ENCODE assay signal across 18 cellular contexts in genomic region chr3:87270908-87271727, GRCh38. TPM values are rescaled to one million over a fixed set of nuclear protein-coding genes. Genes with fewer than 3 reads are reported as not detected.
DNase-seq lines count a peak whose midpoint lies in the region; ATAC-seq, FAIRE-seq and TF ChIP-seq lines count a peak whose summit lies in the region.
"Had no signal": no experiment of that assay in that cellular context is flagged by ENCODE, and none has a peak within 500 bp of the region (broad histone marks: within the 10 kb centered on the region; RNA-seq: fewer than 3 reads in every experiment).

No MANE protein-coding gene starts in this region.

- TF ChIP-seq POLR2A in right lobe of liver (IDR thresholded peaks at IDR 0.05) (no peak), HepG2 (IDR thresholded peaks at IDR 0.05; ENCODE audit: insufficient read depth in 1 of 2, low read depth in 2 of 2, low read length in 2 of 2) (no peak), vagina (IDR thresholded peaks at IDR 0.05) (no peak)

- H3K9ac ChIP-seq in HepG2 (ENCODE audit: insufficient read depth, low read depth, low read length), result no peak overlapping the region
- H3K9ac ChIP-seq: parathyroid adenoma had no signal

- H3K79me2 ChIP-seq in HepG2 (ENCODE audit: insufficient read depth, low read length), result no peaks in the 10 kb centered on the region
- H3K79me2 ChIP-seq: parathyroid adenoma had no signal

- H3K4me3 ChIP-seq in right lobe of liver, result no peak overlapping the region
- no peak overlapping the region for H3K4me3 ChIP-seq in HepG2 (replicated peaks in 1 of 3; ENCODE audit: insufficient read depth in 1 of 3, low read depth in 2 of 3, low read length in 3 of 3)
- no peak overlapping the region for H3K4me3 ChIP-seq in vagina
- H3K4me3 ChIP-seq: MG63 had no signal

- TF ChIP-seq EP300 in HepG2 (IDR thresholded peaks at IDR 0.05; ENCODE audit: low read depth in 2 of 2, low read length in 2 of 2) (no peak), HepG2 (CRISPR knock-in tag; IDR thresholded peaks at IDR 0.05; ENCODE audit: borderline replicate concordance) (no peak)

- no peak overlapping the region for H3K4me2 ChIP-seq in HepG2 (ENCODE audit: low read depth, low read length)

- TF ChIP-seq CTCF in right lobe of liver (IDR thresholded peaks at IDR 0.05) (no peak), HepG2 (CRISPR knock-in tag; IDR thresholded peaks at IDR 0.05) (no peak), vagina (IDR thresholded peaks at IDR 0.05) (no peak)

- no peaks in the 10 kb centered on the region for H3K9me3 ChIP-seq in right lobe of liver
- H3K9me3 ChIP-seq in HepG2 (ENCODE audit: low read length), result no peaks in the 10 kb centered on the region
- no peaks in the 10 kb centered on the region for H3K9me3 ChIP-seq in vagina
- H3K9me3 ChIP-seq: MG63 had no signal

- CTCF ChIA-PET in HepG2 (lab: Yijun Ruan, JAX; ENCODE audit: low intra/inter-chr PET ratio, low total read pairs), result no interaction called here

- H3K4me1 ChIP-seq in right lobe of liver (no peaks in the 10 kb centered on the region), HepG2 (ENCODE audit: insufficient read depth, low read length) (no peaks in the 10 kb centered on the region), vagina (no peaks in the 10 kb centered on the region)
- H3K4me1 ChIP-seq: parathyroid adenoma had no signal

- no peak overlapping the region for H3K27ac ChIP-seq in right lobe of liver
- H3K27ac ChIP-seq in HepG2 (ENCODE audit: extremely low read length, insufficient read depth, low read length), result no peak overlapping the region
- no peak overlapping the region for H3K27ac ChIP-seq in vagina
- H3K27ac ChIP-seq: parathyroid adenoma had no signal

- intact Hi-C loops in right lobe of liver (cut with DNase I) (no loop called here), HepG2 (cut with micrococcal nuclease; ENCODE audit: unreplicated experiment) (no loop called here), vagina (cut with DNase I) (no loop called here), posterior cingulate gyrus (cut with DNase I) (no loop called here)

- TF ChIP-seq RAD21 in HepG2 (CRISPR knock-in tag; IDR thresholded peaks at IDR 0.05), result no peak

- no peak overlapping the region for H2AFZ ChIP-seq in HepG2 (ENCODE audit: low read length)
- H2AFZ ChIP-seq: parathyroid adenoma had no signal

- H4K20me1 ChIP-seq in HepG2 (ENCODE audit: insufficient read depth, low read length), result no peaks in the 10 kb centered on the region

- in situ Hi-C loops in HepG2 (cut with HindIII; ENCODE audit: extremely low pct_ligation_motif_present, low pct_unique_long_range_greater_than_20kb), result no loop called here

- ATAC-seq in right lobe of liver (peak in 3 of 4 donors; percentile 16 to 23 (median 19)), HepG2 (no peak)

- H3K27me3 ChIP-seq in right lobe of liver (no peaks in the 10 kb centered on the region), HepG2 (ENCODE audit: control insufficient read depth in 1 of 2, insufficient read depth in 2 of 2, low read length in 2 of 2) (no peaks in the 10 kb centered on the region), vagina (no peaks in the 10 kb centered on the region)
- H3K27me3 ChIP-seq: MG63 had no signal

- POLR2A ChIA-PET in HepG2 (lab: Yijun Ruan, JAX), result no interaction called here

- no peak for DNase-seq in right lobe of liver
- no peak for DNase-seq in HepG2 (ENCODE audit: low spot score)
- peak; percentile 6 for DNase-seq in RPMI7951 (ENCODE audit: low read depth)
- peak; percentile 33 for DNase-seq in glomerular endothelial cell (ENCODE audit: extremely low read depth, low read depth, low spot score)
- DNase-seq in vagina (ENCODE audit: extremely low spot score in 2 of 2), result no peak
- no peak for DNase-seq in OCI-M2 (lab: John Stamatoyannopoulos, UW; ENCODE audit: unreplicated experiment)
- no peak for DNase-seq in posterior cingulate gyrus
- no peak for DNase-seq in stimulated activated CD4-positive, alpha-beta T cell treated with anti-CD3 and anti-CD28 coated beads, Interleukin-15, amount 100 ng/mL, for 24 hours
- DNase-seq: CD4-positive, alpha-beta T cell; H7; islet precursor cell; MG63; NCI-H774; stimulated activated CD4-positive, alpha-beta T cell treated with anti-CD3 and anti-CD28 coated beads, Interleukin-4, amount 100 ng/mL, for 24 hours; substantia nigra had no signal

- no peak for FAIRE-seq in HepG2 (lab: Jason Lieb, UNC)

- BruUV-seq in HepG2 (replicated peaks; lab: Mats Ljungman, UMichigan), result no TSS peak

- WGBS in right lobe of liver (ENCODE audit: insufficient coverage, low coverage, low lambda C conversion rate, missing lambda C conversion rate), result 33% methylated on average over 4 of the region's 4 CpGs
- 4% methylated on average over 4 of the region's 4 CpGs for WGBS in HepG2 (ENCODE audit: low lambda C conversion rate)

- no peaks in the 10 kb centered on the region for H3K36me3 ChIP-seq in right lobe of liver
- no peaks in the 10 kb centered on the region for H3K36me3 ChIP-seq in HepG2 (replicated peaks in 1 of 2; ENCODE audit: control insufficient read depth in 1 of 2, insufficient read depth in 2 of 2, low read length in 2 of 2)
- no peaks in the 10 kb centered on the region for H3K36me3 ChIP-seq in vagina
- H3K36me3 ChIP-seq: MG63 had no signal

TF ChIP-seq in HepG2, 621 proteins besides CTCF, POLR2A, EP300 and RAD21 (continues in another document):
- no peak for TF ChIP-seq ZNF260 (CRISPR knock-in tag; IDR thresholded peaks at IDR 0.05; ENCODE audit: borderline replicate concordance, low read depth)
- TF ChIP-seq ZBTB14 (CRISPR knock-in tag; IDR thresholded peaks at IDR 0.05), result no peak
- no peak for TF ChIP-seq STAT5B (CRISPR knock-in tag; IDR thresholded peaks at IDR 0.05)

RNA-seq across cellular contexts. Expression of gene POU1F1, which starts 5.3 kb away (rescaled TPM):
- total RNA-seq in right lobe of liver (not detected), HepG2 (2016; rRNA removed; fragmentation: Illumina TruSeq; extraction: Trizol) (not detected in 2 replicates), glomerular endothelial cell (not detected in 2 replicates), vagina (not detected)
- not detected in 2 replicates for total RNA-seq in HepG2 (2016; cell fraction: cytosol; rRNA removed; fragmentation: Illumina TruSeq; extraction: Trizol; ENCODE audit: low read depth)
- not detected in 2 replicates for total RNA-seq in HepG2 (2016; cell fraction: insoluble cytoplasmic fraction; rRNA removed; fragmentation: Illumina TruSeq; extraction: Trizol)
- total RNA-seq in HepG2 (2016; cell fraction: membrane; rRNA removed; fragmentation: Illumina TruSeq; extraction: Trizol), result not detected in 2 replicates
- not detected in 2 replicates for total RNA-seq in HepG2 (2016; cell fraction: nucleus; rRNA removed; fragmentation: Illumina TruSeq; extraction: Trizol)
- polyA plus RNA-seq in HepG2 (2011; rRNA removed), result not detected in 2 replicates
- polyA plus RNA-seq in HepG2 (2011; cell fraction: cytosol; rRNA removed), result not detected in 2 replicates
- not detected in 2 replicates for polyA plus RNA-seq in HepG2 (2011; cell fraction: nucleus; rRNA removed)
- not detected in 2 replicates for polyA plus RNA-seq in HepG2 (2012)
- not detected in 2 replicates for polyA plus RNA-seq in HepG2 (2016; cell fraction: cytosol; fragmentation: Illumina TruSeq; extraction: Trizol; ENCODE audit: low read depth)
- not detected in 2 replicates for polyA plus RNA-seq in HepG2 (2016; cell fraction: insoluble cytoplasmic fraction; fragmentation: Illumina TruSeq; extraction: Trizol; ENCODE audit: low read depth)
- polyA plus RNA-seq in HepG2 (2016; cell fraction: membrane; fragmentation: Illumina TruSeq; extraction: Trizol; ENCODE audit: low read depth), result not detected in 2 replicates
- not detected in 2 replicates for polyA plus RNA-seq in HepG2 (2016; cell fraction: nucleus; fragmentation: Illumina TruSeq; extraction: Trizol; ENCODE audit: insufficient read depth, low read depth)
- polyA minus RNA-seq in HepG2 (2011; rRNA and poly(A)+ RNA removed; ENCODE audit: low replicate concordance), result not detected in 2 replicates
- not detected in 2 replicates for polyA minus RNA-seq in HepG2 (2011; cell fraction: cytosol; rRNA and poly(A)+ RNA removed)
- not detected in 2 replicates for polyA minus RNA-seq in HepG2 (2011; cell fraction: nucleus; rRNA and poly(A)+ RNA removed)
- not detected in 2 replicates for total RNA-seq in RPMI7951 (2014; rRNA removed; shearing (Covaris generic))
- total RNA-seq: CD4-positive, alpha-beta T cell; cerebellum; fibroblast of lung; H7 had no signal
- polyA plus RNA-seq: fibroblast of lung had no signal

RNA-seq across cellular contexts. Expression of gene CHMP2B, which starts 44.0 kb away (rescaled TPM):
- total RNA-seq in right lobe of liver (10 to 100 TPM; 16.9 to 34.8 (median 21.3) TPM), HepG2 (2016; rRNA removed; fragmentation: Illumina TruSeq; extraction: Trizol) (33.5 and 47.3 TPM in 2 replicates), glomerular endothelial cell (28.2 and 28.5 TPM in 2 replicates), vagina (28.2 TPM)
- 4.5 and 6.1 TPM in 2 replicates for total RNA-seq in HepG2 (2016; cell fraction: cytosol; rRNA removed; fragmentation: Illumina TruSeq; extraction: Trizol; ENCODE audit: low read depth)
- total RNA-seq in HepG2 (2016; cell fraction: insoluble cytoplasmic fraction; rRNA removed; fragmentation: Illumina TruSeq; extraction: Trizol), result 31.4 and 50.4 TPM in 2 replicates
- 10.8 and 13.9 TPM in 2 replicates for total RNA-seq in HepG2 (2016; cell fraction: membrane; rRNA removed; fragmentation: Illumina TruSeq; extraction: Trizol)
- total RNA-seq in HepG2 (2016; cell fraction: nucleus; rRNA removed; fragmentation: Illumina TruSeq; extraction: Trizol), result 14.6 and 16.4 TPM in 2 replicates
- polyA plus RNA-seq in HepG2 (2011; rRNA removed), result 6.2 and 6.9 TPM in 2 replicates
- polyA plus RNA-seq in HepG2 (2011; cell fraction: cytosol; rRNA removed), result 7.1 and 8.0 TPM in 2 replicates
- 3.6 and 6.0 TPM in 2 replicates for polyA plus RNA-seq in HepG2 (2011; cell fraction: nucleus; rRNA removed)
- 13.5 and 15.1 TPM in 2 replicates for polyA plus RNA-seq in HepG2 (2012)
- polyA plus RNA-seq in HepG2 (2016; cell fraction: cytosol; fragmentation: Illumina TruSeq; extraction: Trizol; ENCODE audit: low read depth), result 2.3 and 2.6 TPM in 2 replicates
- 49.7 and 57.0 TPM in 2 replicates for polyA plus RNA-seq in HepG2 (2016; cell fraction: insoluble cytoplasmic fraction; fragmentation: Illumina TruSeq; extraction: Trizol; ENCODE audit: low read depth)
- polyA plus RNA-seq in HepG2 (2016; cell fraction: membrane; fragmentation: Illumina TruSeq; extraction: Trizol; ENCODE audit: low read depth), result 7.4 and 7.6 TPM in 2 replicates
- 19.0 and 21.6 TPM in 2 replicates for polyA plus RNA-seq in HepG2 (2016; cell fraction: nucleus; fragmentation: Illumina TruSeq; extraction: Trizol; ENCODE audit: insufficient read depth, low read depth)
- 2.2 TPM in 2 replicates for polyA minus RNA-seq in HepG2 (2011; rRNA and poly(A)+ RNA removed; ENCODE audit: low replicate concordance)
- 11.3 and 14.9 TPM in 2 replicates for polyA minus RNA-seq in HepG2 (2011; cell fraction: cytosol; rRNA and poly(A)+ RNA removed)
- polyA minus RNA-seq in HepG2 (2011; cell fraction: nucleus; rRNA and poly(A)+ RNA removed), result 9.3 and 14.0 TPM in 2 replicates
- total RNA-seq in RPMI7951 (2014; rRNA removed; shearing (Covaris generic)), result 28.5 and 31.2 TPM in 2 replicates

Comparison
In these comparisons a context has a peak if more than half of its experiments do, and no peak if none do; other contexts are left out.
1. DNase-seq: peak in RPMI7951 (single experiment) and glomerular endothelial cell (single experiment); none in right lobe of liver (0 of 3), HepG2 (single experiment), vagina (0 of 2), OCI-M2 (single experiment), posterior cingulate gyrus (0 of 10) and stimulated activated CD4-positive, alpha-beta T cell treated with anti-CD3 and anti-CD28 coated beads, Interleukin-15, amount 100 ng/mL, for 24 hours (single experiment).